Comparison of ENCODE assay signal across 18 cellular contexts in genomic region chr5:2184563-2185540, GRCh38.
"Had no signal": no experiment of that assay in that cellular context is flagged by ENCODE, and none has a peak within 500 bp of the region (broad histone marks: within the 10 kb centered on the region; RNA-seq: fewer than 3 reads in every experiment).

No MANE protein-coding gene starts in this region.

- FAIRE-seq: bronchial epithelial cell, islet of Langerhans, pancreas had no signal

- H3K27me3 ChIP-seq: ascending aorta, gastrocnemius medialis, pancreas, tibial nerve had no signal

- H3K4me3 Mint-ChIP-seq: activated B cell treated with CpG ODN at 0.5 μM for 24 hours; activated naive CD4-positive, alpha-beta T cell treated with anti-CD3 and anti-CD28 coated beads for 36 hours; neural crest cell; stimulated activated naive B cell treated with anti-CD40 and anti-IgM and Interleukin-4, amounts not matched to agents 10 μg/mL and 1 μg/mL and 100 μg/mL, for 72 hours; T-helper 2 cell treated with Interferon-gamma antibody and Interleukin-4, amounts not matched to agents 5 μg/mL and 100 μg/mL, for 36 hours had no signal

- H3K4me1 ChIP-seq: ascending aorta, gastrocnemius medialis, pancreas, tibial nerve had no signal

- H3K36me3 Mint-ChIP-seq: stimulated activated naive B cell treated with anti-CD40 and anti-IgM and Interleukin-4, amounts not matched to agents 10 μg/mL and 1 μg/mL and 100 μg/mL, for 72 hours had no signal

- H3K36me3 ChIP-seq: ascending aorta, gastrocnemius medialis, pancreas, tibial nerve had no signal

- DNase-seq: activated B cell treated with CpG ODN at 0.5 μM for 24 hours; activated CD4-positive, alpha-beta T cell treated with anti-CD3 and anti-CD28 coated beads for 48 hours; activated naive CD4-positive, alpha-beta T cell treated with anti-CD3 and anti-CD28 coated beads for 36 hours; erythroblast; gastrocnemius medialis; retina; stimulated activated CD4-positive, alpha-beta T cell treated with anti-CD3 and anti-CD28 coated beads, Interleukin-15, amount 100 ng/mL, for 24 hours; stimulated activated CD4-positive, alpha-beta T cell treated with anti-CD3 and anti-CD28 coated beads, Interleukin-4, amount 100 ng/mL, for 1 hour; stimulated activated naive B cell treated with anti-CD40 and anti-IgM and Interleukin-4, amounts not matched to agents 10 μg/mL and 1 μg/mL and 100 μg/mL, for 72 hours had no signal

- H3K9me3 Mint-ChIP-seq: activated B cell treated with CpG ODN at 0.5 μM for 24 hours; activated naive CD4-positive, alpha-beta T cell treated with anti-CD3 and anti-CD28 coated beads for 36 hours; activated T-helper 2 cell treated with anti-CD3 and anti-CD28 coated beads, Interferon-gamma antibody, Interleukin-2, Interleukin-4, amounts not matched to agents 10 μg/mL and 5 μg/mL and 100 μg/mL, durations not matched to agents 14 hours and 24 hours and 36 hours; neural crest cell; stimulated activated naive B cell treated with anti-CD40 and anti-IgM and Interleukin-4, amounts not matched to agents 10 μg/mL and 1 μg/mL and 100 μg/mL, for 72 hours; T-helper 2 cell treated with Interferon-gamma antibody and Interleukin-4, amounts not matched to agents 5 μg/mL and 100 μg/mL, for 36 hours had no signal

- H3K27me3 Mint-ChIP-seq: activated B cell treated with CpG ODN at 0.5 μM for 24 hours had no signal

- H3K4me1 Mint-ChIP-seq: activated B cell treated with CpG ODN at 0.5 μM for 24 hours; stimulated activated naive B cell treated with anti-CD40 and anti-IgM and Interleukin-4, amounts not matched to agents 10 μg/mL and 1 μg/mL and 100 μg/mL, for 72 hours had no signal

- H3K9me3 ChIP-seq: ascending aorta, gastrocnemius medialis, pancreas had no signal

- ATAC-seq: gastrocnemius medialis; stimulated activated naive B cell treated with anti-CD40 and anti-IgM and Interleukin-4, amounts not matched to agents 10 μg/mL and 1 μg/mL and 100 μg/mL, for 72 hours had no signal

- H3K4me3 ChIP-seq: ascending aorta, dorsolateral prefrontal cortex, gastrocnemius medialis, pancreas, tibial nerve had no signal

- H3K27ac Mint-ChIP-seq: activated B cell treated with CpG ODN at 0.5 μM for 24 hours; activated naive CD4-positive, alpha-beta T cell treated with anti-CD3 and anti-CD28 coated beads for 36 hours; activated T-helper 2 cell treated with anti-CD3 and anti-CD28 coated beads, Interferon-gamma antibody, Interleukin-2, Interleukin-4, amounts not matched to agents 10 μg/mL and 5 μg/mL and 100 μg/mL, durations not matched to agents 14 hours and 24 hours and 36 hours; stimulated activated naive B cell treated with anti-CD40 and anti-IgM and Interleukin-4, amounts not matched to agents 10 μg/mL and 1 μg/mL and 100 μg/mL, for 72 hours; T-helper 2 cell treated with Interferon-gamma antibody and Interleukin-4, amounts not matched to agents 5 μg/mL and 100 μg/mL, for 36 hours had no signal

- H3K27ac ChIP-seq: ascending aorta, dorsolateral prefrontal cortex, gastrocnemius medialis, pancreas, tibial nerve had no signal
